In genomic region chr1:22184892-22185612, GRCh38 we compare ENCODE assay signal across 2 cellular contexts.
TF ChIP-seq lines count a peak whose summit lies in the region.

No MANE protein-coding gene starts in this region.

TF ChIP-seq in GM12878, 131 proteins besides CTCF, POLR2A, EP300 and RAD21 (continues in another document):
- TF ChIP-seq CREB1 (IDR thresholded peaks at IDR 0.05; ENCODE audit: low read depth) (0 out of 2 replicates have a peak, but pooled peaks have one; percentile 42), BMI1 (IDR thresholded peaks at IDR 0.05; ENCODE audit: borderline replicate concordance) (peak; percentile 56), CHD2 (IDR thresholded peaks at IDR 0.05; ENCODE audit: borderline replicate concordance, low read depth, low read length) (no peak), ATF3 (IDR thresholded peaks at IDR 0.05; ENCODE audit: borderline replicate concordance, extremely low read depth, low read depth, low read length) (no peak), EGR1 (IDR thresholded peaks at IDR 0.05; ENCODE audit: borderline replicate concordance in 1 of 2, low read depth in 2 of 2, low read length in 2 of 2) (no peak), EED (IDR thresholded peaks at IDR 0.05; ENCODE audit: low read depth) (peak; percentile 41; the same call in 1 of the 2 replicates), CHD4 (IDR thresholded peaks at IDR 0.05) (no peak), RFX5 (IDR thresholded peaks at IDR 0.05; ENCODE audit: low read depth, low read length) (no peak), ATF7 (IDR thresholded peaks at IDR 0.05; ENCODE audit: low read depth) (peak; percentile 87), TBL1XR1 (IDR thresholded peaks at IDR 0.05; ENCODE audit: low read depth, low read length) (no peak), RAD51 (IDR thresholded peaks at IDR 0.05) (no peak), JUND (IDR thresholded peaks at IDR 0.05; ENCODE audit: low read depth, low read length) (no peak), MYC (IDR thresholded peaks at IDR 0.05; ENCODE audit: insufficient read depth, insufficient read length, insufficient replicate concordance, low read length, severe bottlenecking) (no peak), DPF2 (IDR thresholded peaks at IDR 0.05) (0 out of 2 replicates have a peak, but pooled peaks have one; percentile 17), SMAD1 (IDR thresholded peaks at IDR 0.05; ENCODE audit: low read depth, partially characterized antibody) (no peak), MTA2 (IDR thresholded peaks at IDR 0.05; ENCODE audit: low read depth) (no peak), MEF2B (IDR thresholded peaks at IDR 0.05; ENCODE audit: partially characterized antibody, poor library complexity, severe bottlenecking) (no peak), REST (IDR thresholded peaks at IDR 0.05; ENCODE audit: low read depth, low read length) (no peak), BRCA1 (IDR thresholded peaks at IDR 0.05; ENCODE audit: low read depth, low read length) (no peak), GATAD2B (conservative IDR thresholded peaks at IDR 0.05; ENCODE audit: low read depth) (no peak), ZNF622 (IDR thresholded peaks at IDR 0.05) (no peak), IKZF1 (conservative IDR thresholded peaks at IDR 0.05) (peak; percentile 37; the same call in 1 of the 2 replicates), PAX8 (IDR thresholded peaks at IDR 0.05) (no peak), SKIL (IDR thresholded peaks at IDR 0.05; ENCODE audit: low read depth, poor library complexity, severe bottlenecking) (no peak), CBX5 (IDR thresholded peaks at IDR 0.05; ENCODE audit: low read depth) (no peak), ZZZ3 (IDR thresholded peaks at IDR 0.05; ENCODE audit: control insufficient read depth, insufficient read length, low read depth) (no peak), ZNF24 (IDR thresholded peaks at IDR 0.05) (no peak), NR2C2 (IDR thresholded peaks at IDR 0.05; ENCODE audit: borderline replicate concordance, control insufficient read depth, insufficient read length, low read depth) (no peak)

TF ChIP-seq in neural cell, 6 proteins besides CTCF, POLR2A, EP300 and RAD21:
- TF ChIP-seq TAF1 (IDR thresholded peaks at IDR 0.05; ENCODE audit: low read depth) (no peak), POLR2AphosphoS5 (IDR thresholded peaks at IDR 0.05) (no peak), EZH2 (IDR thresholded peaks at IDR 0.05; ENCODE audit: borderline replicate concordance, insufficient read depth, low read length, poor library complexity, severe bottlenecking) (no peak), REST (IDR thresholded peaks at IDR 0.05; ENCODE audit: borderline replicate concordance) (no peak), MXI1 (conservative IDR thresholded peaks at IDR 0.05; ENCODE audit: poor library complexity, severe bottlenecking) (no peak), SMC3 (conservative IDR thresholded peaks at IDR 0.05; ENCODE audit: poor library complexity) (no peak)
